ENCODE assay signal across 1 cellular context in the genomic region with DNA sequence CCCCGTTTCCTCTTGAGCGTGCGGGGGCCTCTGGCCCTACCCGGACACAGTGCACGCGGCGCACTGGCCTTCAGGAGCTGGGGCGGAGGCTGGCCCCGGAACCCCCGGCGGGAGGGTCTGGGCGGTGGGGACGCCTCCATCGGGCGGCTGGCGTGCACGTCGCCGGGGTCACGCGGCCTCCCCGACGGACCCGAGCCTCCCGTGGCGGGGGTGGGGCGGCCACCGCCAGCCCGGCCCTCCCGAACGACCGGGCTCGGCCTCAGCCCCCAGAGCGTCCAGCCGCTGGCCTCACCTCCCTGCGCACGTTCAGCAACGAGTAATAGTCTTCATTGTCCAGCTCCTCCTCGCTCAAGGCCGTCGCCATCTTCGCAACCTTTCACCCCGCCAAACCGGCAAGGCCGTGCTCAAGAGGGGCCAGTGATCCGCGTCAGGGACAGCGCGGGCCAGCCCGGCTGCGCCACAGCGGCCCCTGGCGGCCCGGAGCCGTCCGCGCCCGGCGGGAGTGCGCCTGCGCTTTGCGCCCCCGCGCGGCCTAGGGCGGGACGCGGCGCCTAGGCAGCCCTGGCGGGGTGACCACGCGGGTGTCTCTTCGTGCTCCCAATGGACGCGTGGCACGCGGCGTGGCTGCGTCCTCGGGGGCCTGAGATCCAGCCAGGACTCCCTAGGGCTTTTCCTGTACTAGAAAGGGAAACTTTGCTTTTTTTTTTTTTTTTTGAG.
A peak's percentile ranks its signal among the peaks of the same experiment; 100 is the strongest.
TF ChIP-seq lines count a peak whose summit lies in the region.

A gene with protein sequence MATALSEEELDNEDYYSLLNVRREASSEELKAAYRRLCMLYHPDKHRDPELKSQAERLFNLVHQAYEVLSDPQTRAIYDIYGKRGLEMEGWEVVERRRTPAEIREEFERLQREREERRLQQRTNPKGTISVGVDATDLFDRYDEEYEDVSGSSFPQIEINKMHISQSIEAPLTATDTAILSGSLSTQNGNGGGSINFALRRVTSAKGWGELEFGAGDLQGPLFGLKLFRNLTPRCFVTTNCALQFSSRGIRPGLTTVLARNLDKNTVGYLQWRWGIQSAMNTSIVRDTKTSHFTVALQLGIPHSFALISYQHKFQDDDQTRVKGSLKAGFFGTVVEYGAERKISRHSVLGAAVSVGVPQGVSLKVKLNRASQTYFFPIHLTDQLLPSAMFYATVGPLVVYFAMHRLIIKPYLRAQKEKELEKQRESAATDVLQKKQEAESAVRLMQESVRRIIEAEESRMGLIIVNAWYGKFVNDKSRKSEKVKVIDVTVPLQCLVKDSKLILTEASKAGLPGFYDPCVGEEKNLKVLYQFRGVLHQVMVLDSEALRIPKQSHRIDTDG (minus strand): TSS at position 380 of the 717 bp plus-strand sequence. CDS start 16 bp downstream, at position 364.

TF ChIP-seq in K562, 482 proteins besides CTCF, POLR2A, EP300 and RAD21 (continued from another document and continues in another):
- TF ChIP-seq, protein P1, sequence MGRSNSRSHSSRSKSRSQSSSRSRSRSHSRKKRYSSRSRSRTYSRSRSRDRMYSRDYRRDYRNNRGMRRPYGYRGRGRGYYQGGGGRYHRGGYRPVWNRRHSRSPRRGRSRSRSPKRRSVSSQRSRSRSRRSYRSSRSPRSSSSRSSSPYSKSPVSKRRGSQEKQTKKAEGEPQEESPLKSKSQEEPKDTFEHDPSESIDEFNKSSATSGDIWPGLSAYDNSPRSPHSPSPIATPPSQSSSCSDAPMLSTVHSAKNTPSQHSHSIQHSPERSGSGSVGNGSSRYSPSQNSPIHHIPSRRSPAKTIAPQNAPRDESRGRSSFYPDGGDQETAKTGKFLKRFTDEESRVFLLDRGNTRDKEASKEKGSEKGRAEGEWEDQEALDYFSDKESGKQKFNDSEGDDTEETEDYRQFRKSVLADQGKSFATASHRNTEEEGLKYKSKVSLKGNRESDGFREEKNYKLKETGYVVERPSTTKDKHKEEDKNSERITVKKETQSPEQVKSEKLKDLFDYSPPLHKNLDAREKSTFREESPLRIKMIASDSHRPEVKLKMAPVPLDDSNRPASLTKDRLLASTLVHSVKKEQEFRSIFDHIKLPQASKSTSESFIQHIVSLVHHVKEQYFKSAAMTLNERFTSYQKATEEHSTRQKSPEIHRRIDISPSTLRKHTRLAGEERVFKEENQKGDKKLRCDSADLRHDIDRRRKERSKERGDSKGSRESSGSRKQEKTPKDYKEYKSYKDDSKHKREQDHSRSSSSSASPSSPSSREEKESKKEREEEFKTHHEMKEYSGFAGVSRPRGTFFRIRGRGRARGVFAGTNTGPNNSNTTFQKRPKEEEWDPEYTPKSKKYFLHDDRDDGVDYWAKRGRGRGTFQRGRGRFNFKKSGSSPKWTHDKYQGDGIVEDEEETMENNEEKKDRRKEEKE (IDR thresholded peaks at IDR 0.05; ENCODE audit: borderline replicate concordance in 1 of 2, control insufficient read depth in 1 of 2, low read depth in 2 of 2, low read length in 1 of 2): peak in 1 of 2 experiments; percentile 94; a peak in 2 of 4 replicates
- TF ChIP-seq, protein P2, sequence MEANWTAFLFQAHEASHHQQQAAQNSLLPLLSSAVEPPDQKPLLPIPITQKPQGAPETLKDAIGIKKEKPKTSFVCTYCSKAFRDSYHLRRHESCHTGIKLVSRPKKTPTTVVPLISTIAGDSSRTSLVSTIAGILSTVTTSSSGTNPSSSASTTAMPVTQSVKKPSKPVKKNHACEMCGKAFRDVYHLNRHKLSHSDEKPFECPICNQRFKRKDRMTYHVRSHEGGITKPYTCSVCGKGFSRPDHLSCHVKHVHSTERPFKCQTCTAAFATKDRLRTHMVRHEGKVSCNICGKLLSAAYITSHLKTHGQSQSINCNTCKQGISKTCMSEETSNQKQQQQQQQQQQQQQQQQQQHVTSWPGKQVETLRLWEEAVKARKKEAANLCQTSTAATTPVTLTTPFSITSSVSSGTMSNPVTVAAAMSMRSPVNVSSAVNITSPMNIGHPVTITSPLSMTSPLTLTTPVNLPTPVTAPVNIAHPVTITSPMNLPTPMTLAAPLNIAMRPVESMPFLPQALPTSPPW (CRISPR knock-in tag; IDR thresholded peaks at IDR 0.05): peak; percentile 62
- TF ChIP-seq PRMT5 (CRISPR knock-in tag; IDR thresholded peaks at IDR 0.05) (peak; percentile 95), C11orf30 (IDR thresholded peaks at IDR 0.05; ENCODE audit: low read depth) (peak; percentile 100), ZNF165 (CRISPR knock-in tag; IDR thresholded peaks at IDR 0.05; ENCODE audit: borderline replicate concordance) (peak; percentile 75; the same call in 1 of the 2 replicates), CHCHD3 (CRISPR knock-in tag; IDR thresholded peaks at IDR 0.05) (no peak), CBFA2T2 (conservative IDR thresholded peaks at IDR 0.05) (no peak; the same call in 1 of the 2 replicates), ZNF146 (CRISPR knock-in tag; IDR thresholded peaks at IDR 0.05; ENCODE audit: unreplicated experiment) (peak; percentile 47), ZNF23 (CRISPR knock-in tag; IDR thresholded peaks at IDR 0.05) (no peak), RBM17 (IDR thresholded peaks at IDR 0.05; ENCODE audit: borderline replicate concordance, low read depth, low read length) (no peak), HMG20B (CRISPR knock-in tag; IDR thresholded peaks at IDR 0.05) (no peak), SMAD4 (CRISPR knock-in tag; conservative IDR thresholded peaks at IDR 0.05) (peak; percentile 95), HNRNPL (IDR thresholded peaks at IDR 0.05; ENCODE audit: low read depth, low read length) (peak; percentile 47; the same call in 1 of the 2 replicates), PHF20 (IDR thresholded peaks at IDR 0.05; ENCODE audit: partially characterized antibody) (peak; percentile 98)
- TF ChIP-seq, protein P3, sequence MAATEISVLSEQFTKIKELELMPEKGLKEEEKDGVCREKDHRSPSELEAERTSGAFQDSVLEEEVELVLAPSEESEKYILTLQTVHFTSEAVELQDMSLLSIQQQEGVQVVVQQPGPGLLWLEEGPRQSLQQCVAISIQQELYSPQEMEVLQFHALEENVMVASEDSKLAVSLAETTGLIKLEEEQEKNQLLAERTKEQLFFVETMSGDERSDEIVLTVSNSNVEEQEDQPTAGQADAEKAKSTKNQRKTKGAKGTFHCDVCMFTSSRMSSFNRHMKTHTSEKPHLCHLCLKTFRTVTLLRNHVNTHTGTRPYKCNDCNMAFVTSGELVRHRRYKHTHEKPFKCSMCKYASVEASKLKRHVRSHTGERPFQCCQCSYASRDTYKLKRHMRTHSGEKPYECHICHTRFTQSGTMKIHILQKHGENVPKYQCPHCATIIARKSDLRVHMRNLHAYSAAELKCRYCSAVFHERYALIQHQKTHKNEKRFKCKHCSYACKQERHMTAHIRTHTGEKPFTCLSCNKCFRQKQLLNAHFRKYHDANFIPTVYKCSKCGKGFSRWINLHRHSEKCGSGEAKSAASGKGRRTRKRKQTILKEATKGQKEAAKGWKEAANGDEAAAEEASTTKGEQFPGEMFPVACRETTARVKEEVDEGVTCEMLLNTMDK (IDR thresholded peaks at IDR 0.05; ENCODE audit: borderline replicate concordance, insufficient read depth, low read depth, low read length, poor library complexity, severe bottlenecking): peak; percentile 100
- TF ChIP-seq, protein P4, sequence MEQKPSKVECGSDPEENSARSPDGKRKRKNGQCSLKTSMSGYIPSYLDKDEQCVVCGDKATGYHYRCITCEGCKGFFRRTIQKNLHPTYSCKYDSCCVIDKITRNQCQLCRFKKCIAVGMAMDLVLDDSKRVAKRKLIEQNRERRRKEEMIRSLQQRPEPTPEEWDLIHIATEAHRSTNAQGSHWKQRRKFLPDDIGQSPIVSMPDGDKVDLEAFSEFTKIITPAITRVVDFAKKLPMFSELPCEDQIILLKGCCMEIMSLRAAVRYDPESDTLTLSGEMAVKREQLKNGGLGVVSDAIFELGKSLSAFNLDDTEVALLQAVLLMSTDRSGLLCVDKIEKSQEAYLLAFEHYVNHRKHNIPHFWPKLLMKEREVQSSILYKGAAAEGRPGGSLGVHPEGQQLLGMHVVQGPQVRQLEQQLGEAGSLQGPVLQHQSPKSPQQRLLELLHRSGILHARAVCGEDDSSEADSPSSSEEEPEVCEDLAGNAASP (IDR thresholded peaks at IDR 0.05): no peak
- TF ChIP-seq, protein P5, sequence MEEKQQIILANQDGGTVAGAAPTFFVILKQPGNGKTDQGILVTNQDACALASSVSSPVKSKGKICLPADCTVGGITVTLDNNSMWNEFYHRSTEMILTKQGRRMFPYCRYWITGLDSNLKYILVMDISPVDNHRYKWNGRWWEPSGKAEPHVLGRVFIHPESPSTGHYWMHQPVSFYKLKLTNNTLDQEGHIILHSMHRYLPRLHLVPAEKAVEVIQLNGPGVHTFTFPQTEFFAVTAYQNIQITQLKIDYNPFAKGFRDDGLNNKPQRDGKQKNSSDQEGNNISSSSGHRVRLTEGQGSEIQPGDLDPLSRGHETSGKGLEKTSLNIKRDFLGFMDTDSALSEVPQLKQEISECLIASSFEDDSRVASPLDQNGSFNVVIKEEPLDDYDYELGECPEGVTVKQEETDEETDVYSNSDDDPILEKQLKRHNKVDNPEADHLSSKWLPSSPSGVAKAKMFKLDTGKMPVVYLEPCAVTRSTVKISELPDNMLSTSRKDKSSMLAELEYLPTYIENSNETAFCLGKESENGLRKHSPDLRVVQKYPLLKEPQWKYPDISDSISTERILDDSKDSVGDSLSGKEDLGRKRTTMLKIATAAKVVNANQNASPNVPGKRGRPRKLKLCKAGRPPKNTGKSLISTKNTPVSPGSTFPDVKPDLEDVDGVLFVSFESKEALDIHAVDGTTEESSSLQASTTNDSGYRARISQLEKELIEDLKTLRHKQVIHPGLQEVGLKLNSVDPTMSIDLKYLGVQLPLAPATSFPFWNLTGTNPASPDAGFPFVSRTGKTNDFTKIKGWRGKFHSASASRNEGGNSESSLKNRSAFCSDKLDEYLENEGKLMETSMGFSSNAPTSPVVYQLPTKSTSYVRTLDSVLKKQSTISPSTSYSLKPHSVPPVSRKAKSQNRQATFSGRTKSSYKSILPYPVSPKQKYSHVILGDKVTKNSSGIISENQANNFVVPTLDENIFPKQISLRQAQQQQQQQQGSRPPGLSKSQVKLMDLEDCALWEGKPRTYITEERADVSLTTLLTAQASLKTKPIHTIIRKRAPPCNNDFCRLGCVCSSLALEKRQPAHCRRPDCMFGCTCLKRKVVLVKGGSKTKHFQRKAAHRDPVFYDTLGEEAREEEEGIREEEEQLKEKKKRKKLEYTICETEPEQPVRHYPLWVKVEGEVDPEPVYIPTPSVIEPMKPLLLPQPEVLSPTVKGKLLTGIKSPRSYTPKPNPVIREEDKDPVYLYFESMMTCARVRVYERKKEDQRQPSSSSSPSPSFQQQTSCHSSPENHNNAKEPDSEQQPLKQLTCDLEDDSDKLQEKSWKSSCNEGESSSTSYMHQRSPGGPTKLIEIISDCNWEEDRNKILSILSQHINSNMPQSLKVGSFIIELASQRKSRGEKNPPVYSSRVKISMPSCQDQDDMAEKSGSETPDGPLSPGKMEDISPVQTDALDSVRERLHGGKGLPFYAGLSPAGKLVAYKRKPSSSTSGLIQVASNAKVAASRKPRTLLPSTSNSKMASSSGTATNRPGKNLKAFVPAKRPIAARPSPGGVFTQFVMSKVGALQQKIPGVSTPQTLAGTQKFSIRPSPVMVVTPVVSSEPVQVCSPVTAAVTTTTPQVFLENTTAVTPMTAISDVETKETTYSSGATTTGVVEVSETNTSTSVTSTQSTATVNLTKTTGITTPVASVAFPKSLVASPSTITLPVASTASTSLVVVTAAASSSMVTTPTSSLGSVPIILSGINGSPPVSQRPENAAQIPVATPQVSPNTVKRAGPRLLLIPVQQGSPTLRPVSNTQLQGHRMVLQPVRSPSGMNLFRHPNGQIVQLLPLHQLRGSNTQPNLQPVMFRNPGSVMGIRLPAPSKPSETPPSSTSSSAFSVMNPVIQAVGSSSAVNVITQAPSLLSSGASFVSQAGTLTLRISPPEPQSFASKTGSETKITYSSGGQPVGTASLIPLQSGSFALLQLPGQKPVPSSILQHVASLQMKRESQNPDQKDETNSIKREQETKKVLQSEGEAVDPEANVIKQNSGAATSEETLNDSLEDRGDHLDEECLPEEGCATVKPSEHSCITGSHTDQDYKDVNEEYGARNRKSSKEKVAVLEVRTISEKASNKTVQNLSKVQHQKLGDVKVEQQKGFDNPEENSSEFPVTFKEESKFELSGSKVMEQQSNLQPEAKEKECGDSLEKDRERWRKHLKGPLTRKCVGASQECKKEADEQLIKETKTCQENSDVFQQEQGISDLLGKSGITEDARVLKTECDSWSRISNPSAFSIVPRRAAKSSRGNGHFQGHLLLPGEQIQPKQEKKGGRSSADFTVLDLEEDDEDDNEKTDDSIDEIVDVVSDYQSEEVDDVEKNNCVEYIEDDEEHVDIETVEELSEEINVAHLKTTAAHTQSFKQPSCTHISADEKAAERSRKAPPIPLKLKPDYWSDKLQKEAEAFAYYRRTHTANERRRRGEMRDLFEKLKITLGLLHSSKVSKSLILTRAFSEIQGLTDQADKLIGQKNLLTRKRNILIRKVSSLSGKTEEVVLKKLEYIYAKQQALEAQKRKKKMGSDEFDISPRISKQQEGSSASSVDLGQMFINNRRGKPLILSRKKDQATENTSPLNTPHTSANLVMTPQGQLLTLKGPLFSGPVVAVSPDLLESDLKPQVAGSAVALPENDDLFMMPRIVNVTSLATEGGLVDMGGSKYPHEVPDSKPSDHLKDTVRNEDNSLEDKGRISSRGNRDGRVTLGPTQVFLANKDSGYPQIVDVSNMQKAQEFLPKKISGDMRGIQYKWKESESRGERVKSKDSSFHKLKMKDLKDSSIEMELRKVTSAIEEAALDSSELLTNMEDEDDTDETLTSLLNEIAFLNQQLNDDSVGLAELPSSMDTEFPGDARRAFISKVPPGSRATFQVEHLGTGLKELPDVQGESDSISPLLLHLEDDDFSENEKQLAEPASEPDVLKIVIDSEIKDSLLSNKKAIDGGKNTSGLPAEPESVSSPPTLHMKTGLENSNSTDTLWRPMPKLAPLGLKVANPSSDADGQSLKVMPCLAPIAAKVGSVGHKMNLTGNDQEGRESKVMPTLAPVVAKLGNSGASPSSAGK (IDR thresholded peaks at IDR 0.05): peak; percentile 100
- TF ChIP-seq, protein P6, sequence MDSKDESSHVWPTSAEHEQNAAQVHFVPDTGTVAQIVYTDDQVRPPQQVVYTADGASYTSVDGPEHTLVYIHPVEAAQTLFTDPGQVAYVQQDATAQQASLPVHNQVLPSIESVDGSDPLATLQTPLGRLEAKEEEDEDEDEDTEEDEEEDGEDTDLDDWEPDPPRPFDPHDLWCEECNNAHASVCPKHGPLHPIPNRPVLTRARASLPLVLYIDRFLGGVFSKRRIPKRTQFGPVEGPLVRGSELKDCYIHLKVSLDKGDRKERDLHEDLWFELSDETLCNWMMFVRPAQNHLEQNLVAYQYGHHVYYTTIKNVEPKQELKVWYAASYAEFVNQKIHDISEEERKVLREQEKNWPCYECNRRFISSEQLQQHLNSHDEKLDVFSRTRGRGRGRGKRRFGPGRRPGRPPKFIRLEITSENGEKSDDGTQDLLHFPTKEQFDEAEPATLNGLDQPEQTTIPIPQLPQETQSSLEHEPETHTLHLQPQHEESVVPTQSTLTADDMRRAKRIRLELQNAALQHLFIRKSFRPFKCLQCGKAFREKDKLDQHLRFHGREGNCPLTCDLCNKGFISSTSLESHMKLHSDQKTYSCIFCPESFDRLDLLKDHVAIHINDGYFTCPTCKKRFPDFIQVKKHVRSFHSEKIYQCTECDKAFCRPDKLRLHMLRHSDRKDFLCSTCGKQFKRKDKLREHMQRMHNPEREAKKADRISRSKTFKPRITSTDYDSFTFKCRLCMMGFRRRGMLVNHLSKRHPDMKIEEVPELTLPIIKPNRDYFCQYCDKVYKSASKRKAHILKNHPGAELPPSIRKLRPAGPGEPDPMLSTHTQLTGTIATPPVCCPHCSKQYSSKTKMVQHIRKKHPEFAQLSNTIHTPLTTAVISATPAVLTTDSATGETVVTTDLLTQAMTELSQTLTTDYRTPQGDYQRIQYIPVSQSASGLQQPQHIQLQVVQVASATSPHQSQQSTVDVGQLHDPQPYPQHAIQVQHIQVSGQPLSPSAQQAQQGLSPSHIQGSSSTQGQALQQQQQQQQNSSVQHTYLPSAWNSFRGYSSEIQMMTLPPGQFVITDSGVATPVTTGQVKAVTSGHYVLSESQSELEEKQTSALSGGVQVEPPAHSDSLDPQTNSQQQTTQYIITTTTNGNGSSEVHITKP (IDR thresholded peaks at IDR 0.05; ENCODE audit: partially characterized antibody): no peak
